26 cellular contexts compared by ENCODE assay signal in the genomic region with DNA sequence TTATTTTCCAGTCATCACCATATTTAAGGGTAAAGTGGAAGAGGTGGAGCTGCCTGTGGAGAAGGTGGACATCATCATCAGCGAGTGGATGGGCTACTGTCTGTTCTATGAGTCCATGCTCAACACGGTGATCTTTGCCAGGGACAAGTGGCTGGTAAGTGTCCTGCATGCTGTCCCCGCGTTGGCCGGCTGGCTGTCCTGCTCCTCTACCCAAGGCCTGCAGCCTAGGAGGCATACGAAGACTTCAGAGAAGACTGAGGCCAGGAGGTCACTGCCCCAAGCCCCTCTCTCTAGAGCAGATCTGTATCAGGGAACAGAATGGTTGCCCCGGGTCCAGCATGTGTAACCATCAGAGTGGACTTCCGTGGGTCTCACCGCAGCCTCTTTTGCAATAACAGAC.
"Had no signal": no experiment of that assay in that cellular context is flagged by ENCODE, and none has a peak within 500 bp of the region (broad histone marks: within the 10 kb centered on the region; RNA-seq: fewer than 3 reads in every experiment).

No MANE protein-coding gene starts in this region.

- H3K4me3 Mint-ChIP-seq: naive thymus-derived CD8-positive, alpha-beta T cell; stimulated activated memory B cell treated with anti-CD40 and anti-IgM and Interleukin-4, amounts not matched to agents 10 μg/mL and 1 μg/mL and 100 μg/mL, for 72 hours; stimulated activated naive CD8-positive, alpha-beta T cell treated with anti-CD3 and anti-CD28 coated beads, Interleukin-15, amount 100 ng/mL, for 72 hours had no signal

- FAIRE-seq: keratinocyte, pancreas, small intestine had no signal

- H3K27ac ChIP-seq: heart right ventricle, hepatocyte, left ventricle myocardium inferior, pancreas, sigmoid colon, spleen, testis, thyroid gland, upper lobe of right lung had no signal

- H3K27ac Mint-ChIP-seq: naive thymus-derived CD8-positive, alpha-beta T cell; progenitor cell of endocrine pancreas; stimulated activated memory B cell treated with anti-CD40 and anti-IgM and Interleukin-4, amounts not matched to agents 10 μg/mL and 1 μg/mL and 100 μg/mL, for 72 hours had no signal

- H3K9me3 Mint-ChIP-seq: naive thymus-derived CD8-positive, alpha-beta T cell; stimulated activated memory B cell treated with anti-CD40 and anti-IgM and Interleukin-4, amounts not matched to agents 10 μg/mL and 1 μg/mL and 100 μg/mL, for 72 hours; stimulated activated naive CD8-positive, alpha-beta T cell treated with anti-CD3 and anti-CD28 coated beads, Interleukin-15, amount 100 ng/mL, for 72 hours had no signal

- ATAC-seq: heart right ventricle; mucosa of descending colon; naive thymus-derived CD8-positive, alpha-beta T cell; pancreas; right cardiac atrium; stimulated activated memory B cell treated with anti-CD40 and anti-IgM and Interleukin-4, amounts not matched to agents 10 μg/mL and 1 μg/mL and 100 μg/mL, for 72 hours; stimulated activated naive CD8-positive, alpha-beta T cell treated with anti-CD3 and anti-CD28 coated beads, Interleukin-15, amount 100 ng/mL, for 72 hours; upper lobe of right lung had no signal

- H3K4me1 ChIP-seq: pancreas, sigmoid colon, spleen, testis, upper lobe of right lung had no signal

- H3K9me3 ChIP-seq: heart right ventricle, left ventricle myocardium inferior, mucosa of descending colon, pancreas, sigmoid colon, spleen, testis, thyroid gland, upper lobe of right lung had no signal

- H3K4me2 ChIP-seq: hepatocyte had no signal

- H2AFZ ChIP-seq: hepatocyte had no signal

- H3K36me3 Mint-ChIP-seq: naive thymus-derived CD8-positive, alpha-beta T cell; stimulated activated memory B cell treated with anti-CD40 and anti-IgM and Interleukin-4, amounts not matched to agents 10 μg/mL and 1 μg/mL and 100 μg/mL, for 72 hours had no signal

- H3K4me1 Mint-ChIP-seq: naive thymus-derived CD8-positive, alpha-beta T cell; stimulated activated memory B cell treated with anti-CD40 and anti-IgM and Interleukin-4, amounts not matched to agents 10 μg/mL and 1 μg/mL and 100 μg/mL, for 72 hours; stimulated activated naive CD8-positive, alpha-beta T cell treated with anti-CD3 and anti-CD28 coated beads, Interleukin-15, amount 100 ng/mL, for 72 hours had no signal

- H3K27me3 Mint-ChIP-seq: stimulated activated naive CD8-positive, alpha-beta T cell treated with anti-CD3 and anti-CD28 coated beads, Interleukin-15, amount 100 ng/mL, for 72 hours had no signal

- DNase-seq: heart right ventricle; left ventricle myocardium inferior; mesendoderm; midbrain; mucosa of descending colon; nucleus accumbens; pancreas; retina; right cardiac atrium; sigmoid colon; small intestine; spleen; stimulated activated CD4-positive, alpha-beta T cell treated with anti-CD3 and anti-CD28 coated beads, Interleukin-4, amount 100 ng/mL, for 24 hours; stimulated activated naive CD4-positive, alpha-beta T cell treated with Interleukin-2 at 50 U/mL for 16 hours; stimulated activated naive CD8-positive, alpha-beta T cell treated with anti-CD3 and anti-CD28 coated beads, Interleukin-15, amount 100 ng/mL, for 72 hours; substantia nigra; testis; thyroid gland; trophoblast cell; upper lobe of right lung had no signal

- H3K27me3 ChIP-seq: heart right ventricle, pancreas, sigmoid colon, spleen, testis, thyroid gland, upper lobe of right lung had no signal

- H3K36me3 ChIP-seq: heart right ventricle, left ventricle myocardium inferior, pancreas, sigmoid colon, spleen, thyroid gland, upper lobe of right lung had no signal

- H3K4me3 ChIP-seq: heart right ventricle, hepatocyte, left ventricle myocardium inferior, lung, mucosa of descending colon, pancreas, sigmoid colon, spleen, testis, thyroid gland, upper lobe of right lung had no signal
